In the genomic region with DNA sequence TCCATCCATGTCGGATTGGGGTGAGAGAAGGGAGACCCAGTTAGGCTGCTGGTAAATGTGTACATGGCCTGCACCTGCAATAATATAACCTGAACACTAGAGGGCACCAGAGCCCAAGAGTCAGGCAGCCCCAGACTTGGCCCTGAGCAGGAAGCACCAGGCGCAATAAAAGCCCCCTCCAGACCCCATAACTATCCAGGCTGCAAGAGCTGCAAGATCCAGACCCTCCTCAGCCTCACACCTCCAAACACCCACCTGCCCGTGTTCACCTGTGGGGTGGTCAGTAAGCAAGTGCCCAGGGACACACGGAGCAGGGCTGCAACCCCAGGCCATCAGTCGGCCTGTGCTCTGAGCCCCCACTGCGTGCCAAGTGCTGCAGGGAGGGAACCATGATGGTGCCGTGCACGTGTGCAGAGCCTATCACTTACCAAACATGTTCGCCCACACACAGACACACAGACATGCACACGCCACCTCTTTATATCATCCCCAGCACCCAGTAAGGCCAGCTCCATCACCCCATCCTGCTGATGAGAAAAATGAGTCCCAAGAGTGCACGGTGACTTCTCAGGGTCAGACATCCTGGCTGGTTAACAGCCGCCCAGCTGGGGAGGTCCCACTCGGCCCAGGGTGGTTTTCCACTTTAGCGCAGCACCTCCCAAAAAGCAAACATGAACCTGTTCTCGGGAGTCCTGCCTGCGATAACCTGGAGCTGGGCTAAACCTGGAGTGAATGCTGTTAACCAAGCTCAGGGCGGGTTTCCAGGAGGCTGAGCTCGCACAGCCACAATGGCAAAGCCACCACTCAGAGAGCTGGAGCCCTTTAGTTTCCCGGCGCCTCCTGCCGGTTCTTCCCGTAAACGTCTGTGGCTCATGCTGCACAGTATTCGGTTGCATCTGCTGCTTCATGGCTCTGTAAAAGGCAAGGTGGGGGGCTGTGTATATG, we compare ENCODE assay signal across 8 cellular contexts.
DNase-seq lines count a peak whose midpoint lies in the region; ATAC-seq, FAIRE-seq and TF ChIP-seq lines count a peak whose summit lies in the region.

No MANE protein-coding gene starts in this region.

- no peak for TF ChIP-seq POLR2A in GM12891 (IDR thresholded peaks at IDR 0.05; ENCODE audit: low read depth, low read length)

- FAIRE-seq in GM12891 (lab: Jason Lieb, UNC), result peak; percentile 35

- H3K27me3 ChIP-seq in WERI-Rb-1 (ENCODE audit: insufficient read depth, low read depth, severe bottlenecking) (no peaks in the 10 kb centered on the region), left lung (no peaks in the 10 kb centered on the region)

- H3K4me1 ChIP-seq in left lung, result peaks cover 0 to 4% of the 10 kb centered on the region in 2 donors

- H3K36me3 ChIP-seq in WERI-Rb-1 (no peaks in the 10 kb centered on the region), left lung (no peaks in the 10 kb centered on the region)

- ATAC-seq in HG02870 (IDR thresholded peaks at IDR 0.05; ENCODE audit: unreplicated experiment), result peak; percentile 68
- ATAC-seq in central memory CD8-positive, alpha-beta T cell (replicated peaks; ENCODE audit: extremely low read depth, poor library complexity, severe bottlenecking), result peak; percentile 62
- peak; percentile 90 for ATAC-seq in left lung

- H3K9me3 ChIP-seq in WERI-Rb-1 (ENCODE audit: severe bottlenecking), result no peaks in the 10 kb centered on the region
- H3K9me3 ChIP-seq in left lung, result no peaks in the 10 kb centered on the region

- no peak overlapping the region for H3K27ac Mint-ChIP-seq in central memory CD8-positive, alpha-beta T cell (ENCODE audit: low read depth)

- H3K27ac ChIP-seq in WERI-Rb-1 (no peak overlapping the region), left lung (no peak overlapping the region)

- H3K27me3 Mint-ChIP-seq in central memory CD8-positive, alpha-beta T cell, result no peaks in the 10 kb centered on the region

- peak; percentile 84 for TF ChIP-seq CTCF in WERI-Rb-1 (IDR thresholded peaks at IDR 0.05; ENCODE audit: low read depth, low read length)
- TF ChIP-seq CTCF in left lung (IDR thresholded peaks at IDR 0.05), result peak; percentile 73 to 79

- H3K4me3 ChIP-seq in WERI-Rb-1 (ENCODE audit: low read depth, low read length) (no peak overlapping the region), left lung (no peak overlapping the region)

- no peaks in the 10 kb centered on the region for H3K4me1 Mint-ChIP-seq in central memory CD8-positive, alpha-beta T cell

- no peaks in the 10 kb centered on the region for H3K36me3 Mint-ChIP-seq in central memory CD8-positive, alpha-beta T cell (ENCODE audit: insufficient read depth)

- H3K4me3 Mint-ChIP-seq in central memory CD8-positive, alpha-beta T cell, result no peak overlapping the region

- DNase-seq in GM12891 (ENCODE audit: insufficient read length, low spot score) (peak; percentile 77), NCI-H2171 (lab: John Stamatoyannopoulos, UW) (peak; percentile 16), WERI-Rb-1 (peak; percentile 60), left lung (peak; percentile 70 to 83), pons (ENCODE audit: low spot score) (no peak)
- DNase-seq in central memory CD8-positive, alpha-beta T cell (ENCODE audit: low spot score in 2 of 2), result peak; percentile 13 to 18
- DNase-seq in stimulated activated CD8-positive, alpha-beta memory T cell treated with anti-CD3 and anti-CD28 coated beads, Interleukin-4, amount 100 ng/mL, for 24 hours (ENCODE audit: low read depth), result peak; percentile 7

- no peaks in the 10 kb centered on the region for H3K9me3 Mint-ChIP-seq in central memory CD8-positive, alpha-beta T cell

- intact Hi-C loops in left lung (cut with DNase I), result loop anchor here in 1 of 2 donors (10.0 kb wide), 1 partner anchor 164 kb away; no protein-coding TSS in a partner anchor

TF ChIP-seq in GM12891, 5 proteins besides CTCF, POLR2A, EP300 and RAD21:
- TF ChIP-seq POU2F2 (IDR thresholded peaks at IDR 0.05; ENCODE audit: low read depth, low read length) (no peak), TAF1 (IDR thresholded peaks at IDR 0.05; ENCODE audit: low read depth, low read length) (no peak), POLR2AphosphoS5 (IDR thresholded peaks at IDR 0.05; ENCODE audit: low read depth, low read length) (no peak), PAX5 (IDR thresholded peaks at IDR 0.05; ENCODE audit: insufficient read depth, low read length, severe bottlenecking) (no peak), SPI1 (IDR thresholded peaks at IDR 0.05; ENCODE audit: low read depth, low read length) (no peak)
